Comparison of ENCODE assay signal across 2 cellular contexts in genomic region chr17:76696763-76697701, GRCh38.
TF ChIP-seq lines count a peak whose summit lies in the region.

No MANE protein-coding gene starts in this region.

TF ChIP-seq in GM12891, 5 proteins besides CTCF, POLR2A, EP300 and RAD21:
- no peak for TF ChIP-seq POLR2AphosphoS5 (IDR thresholded peaks at IDR 0.05; ENCODE audit: low read depth, low read length)

TF ChIP-seq in endothelial cell of umbilical vein, 7 proteins besides CTCF, POLR2A, EP300 and RAD21:
- no peak for TF ChIP-seq EZH2 (IDR thresholded peaks at IDR 0.05; ENCODE audit: borderline replicate concordance, low read depth, low read length, severe bottlenecking)
- TF ChIP-seq FOS (IDR thresholded peaks at IDR 0.05; ENCODE audit: borderline replicate concordance, insufficient read depth, low read length): peak; percentile 77
- no peak for TF ChIP-seq MAX (IDR thresholded peaks at IDR 0.05; ENCODE audit: insufficient read depth, insufficient read length)
- TF ChIP-seq JUN (IDR thresholded peaks at IDR 0.05; ENCODE audit: borderline replicate concordance, insufficient read depth, insufficient read length, low read depth): peak; percentile 25
- peak; percentile 67 for TF ChIP-seq POLR2AphosphoS5 (IDR thresholded peaks at IDR 0.05; ENCODE audit: insufficient read depth, low read depth, low read length)
- TF ChIP-seq GATA2 (IDR thresholded peaks at IDR 0.05; ENCODE audit: insufficient read depth, insufficient read length, low read depth, low read length): no peak
- TF ChIP-seq MYC (IDR thresholded peaks at IDR 0.05; ENCODE audit: low read depth, low read length): peak; percentile 27
TF ChIP-seq in endothelial cell of umbilical vein: peak in this region for 4.
